1 cellular context compared by ENCODE assay signal in the genomic region with DNA sequence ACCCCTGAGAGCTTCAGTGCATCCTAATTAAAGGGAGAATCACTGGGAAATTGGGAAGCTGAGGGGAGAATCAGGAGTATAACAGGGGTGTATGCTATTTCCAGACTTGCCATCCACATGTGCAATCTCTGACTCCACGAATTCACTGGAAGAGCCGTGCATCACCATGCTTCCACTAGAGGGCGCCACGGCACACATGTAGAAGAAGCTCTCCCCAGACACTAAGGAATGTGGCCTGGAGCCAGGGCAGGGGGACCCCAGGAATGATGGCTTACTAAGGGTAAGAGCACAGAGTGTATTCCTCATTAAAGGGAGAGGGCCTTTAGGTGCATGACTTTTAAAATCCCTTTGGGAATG.
TF ChIP-seq lines count a peak whose summit lies in the region.

No MANE protein-coding gene starts in this region.

TF ChIP-seq in HepG2, 621 proteins besides CTCF, POLR2A, EP300 and RAD21 (continued from another document):
- TF ChIP-seq, protein P1, sequence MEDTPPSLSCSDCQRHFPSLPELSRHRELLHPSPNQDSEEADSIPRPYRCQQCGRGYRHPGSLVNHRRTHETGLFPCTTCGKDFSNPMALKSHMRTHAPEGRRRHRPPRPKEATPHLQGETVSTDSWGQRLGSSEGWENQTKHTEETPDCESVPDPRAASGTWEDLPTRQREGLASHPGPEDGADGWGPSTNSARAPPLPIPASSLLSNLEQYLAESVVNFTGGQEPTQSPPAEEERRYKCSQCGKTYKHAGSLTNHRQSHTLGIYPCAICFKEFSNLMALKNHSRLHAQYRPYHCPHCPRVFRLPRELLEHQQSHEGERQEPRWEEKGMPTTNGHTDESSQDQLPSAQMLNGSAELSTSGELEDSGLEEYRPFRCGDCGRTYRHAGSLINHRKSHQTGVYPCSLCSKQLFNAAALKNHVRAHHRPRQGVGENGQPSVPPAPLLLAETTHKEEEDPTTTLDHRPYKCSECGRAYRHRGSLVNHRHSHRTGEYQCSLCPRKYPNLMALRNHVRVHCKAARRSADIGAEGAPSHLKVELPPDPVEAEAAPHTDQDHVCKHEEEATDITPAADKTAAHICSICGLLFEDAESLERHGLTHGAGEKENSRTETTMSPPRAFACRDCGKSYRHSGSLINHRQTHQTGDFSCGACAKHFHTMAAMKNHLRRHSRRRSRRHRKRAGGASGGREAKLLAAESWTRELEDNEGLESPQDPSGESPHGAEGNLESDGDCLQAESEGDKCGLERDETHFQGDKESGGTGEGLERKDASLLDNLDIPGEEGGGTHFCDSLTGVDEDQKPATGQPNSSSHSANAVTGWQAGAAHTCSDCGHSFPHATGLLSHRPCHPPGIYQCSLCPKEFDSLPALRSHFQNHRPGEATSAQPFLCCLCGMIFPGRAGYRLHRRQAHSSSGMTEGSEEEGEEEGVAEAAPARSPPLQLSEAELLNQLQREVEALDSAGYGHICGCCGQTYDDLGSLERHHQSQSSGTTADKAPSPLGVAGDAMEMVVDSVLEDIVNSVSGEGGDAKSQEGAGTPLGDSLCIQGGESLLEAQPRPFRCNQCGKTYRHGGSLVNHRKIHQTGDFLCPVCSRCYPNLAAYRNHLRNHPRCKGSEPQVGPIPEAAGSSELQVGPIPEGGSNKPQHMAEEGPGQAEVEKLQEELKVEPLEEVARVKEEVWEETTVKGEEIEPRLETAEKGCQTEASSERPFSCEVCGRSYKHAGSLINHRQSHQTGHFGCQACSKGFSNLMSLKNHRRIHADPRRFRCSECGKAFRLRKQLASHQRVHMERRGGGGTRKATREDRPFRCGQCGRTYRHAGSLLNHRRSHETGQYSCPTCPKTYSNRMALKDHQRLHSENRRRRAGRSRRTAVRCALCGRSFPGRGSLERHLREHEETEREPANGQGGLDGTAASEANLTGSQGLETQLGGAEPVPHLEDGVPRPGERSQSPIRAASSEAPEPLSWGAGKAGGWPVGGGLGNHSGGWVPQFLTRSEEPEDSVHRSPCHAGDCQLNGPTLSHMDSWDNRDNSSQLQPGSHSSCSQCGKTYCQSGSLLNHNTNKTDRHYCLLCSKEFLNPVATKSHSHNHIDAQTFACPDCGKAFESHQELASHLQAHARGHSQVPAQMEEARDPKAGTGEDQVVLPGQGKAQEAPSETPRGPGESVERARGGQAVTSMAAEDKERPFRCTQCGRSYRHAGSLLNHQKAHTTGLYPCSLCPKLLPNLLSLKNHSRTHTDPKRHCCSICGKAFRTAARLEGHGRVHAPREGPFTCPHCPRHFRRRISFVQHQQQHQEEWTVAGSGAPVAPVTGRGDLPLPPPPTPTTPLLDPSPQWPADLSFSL (CRISPR knock-in tag; IDR thresholded peaks at IDR 0.05) = no peak
- TF ChIP-seq, protein P2, sequence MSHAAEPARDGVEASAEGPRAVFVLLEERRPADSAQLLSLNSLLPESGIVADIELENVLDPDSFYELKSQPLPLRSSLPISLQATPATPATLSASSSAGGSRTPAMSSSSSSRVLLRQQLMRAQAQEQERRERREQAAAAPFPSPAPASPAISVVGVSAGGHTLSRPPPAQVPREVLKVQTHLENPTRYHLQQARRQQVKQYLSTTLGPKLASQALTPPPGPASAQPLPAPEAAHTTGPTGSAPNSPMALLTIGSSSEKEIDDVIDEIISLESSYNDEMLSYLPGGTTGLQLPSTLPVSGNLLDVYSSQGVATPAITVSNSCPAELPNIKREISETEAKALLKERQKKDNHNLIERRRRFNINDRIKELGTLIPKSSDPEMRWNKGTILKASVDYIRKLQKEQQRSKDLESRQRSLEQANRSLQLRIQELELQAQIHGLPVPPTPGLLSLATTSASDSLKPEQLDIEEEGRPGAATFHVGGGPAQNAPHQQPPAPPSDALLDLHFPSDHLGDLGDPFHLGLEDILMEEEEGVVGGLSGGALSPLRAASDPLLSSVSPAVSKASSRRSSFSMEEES (CRISPR knock-in tag; IDR thresholded peaks at IDR 0.05) = 0 out of 2 replicates have a peak, but pooled peaks have one; percentile 16
- TF ChIP-seq, protein P3, sequence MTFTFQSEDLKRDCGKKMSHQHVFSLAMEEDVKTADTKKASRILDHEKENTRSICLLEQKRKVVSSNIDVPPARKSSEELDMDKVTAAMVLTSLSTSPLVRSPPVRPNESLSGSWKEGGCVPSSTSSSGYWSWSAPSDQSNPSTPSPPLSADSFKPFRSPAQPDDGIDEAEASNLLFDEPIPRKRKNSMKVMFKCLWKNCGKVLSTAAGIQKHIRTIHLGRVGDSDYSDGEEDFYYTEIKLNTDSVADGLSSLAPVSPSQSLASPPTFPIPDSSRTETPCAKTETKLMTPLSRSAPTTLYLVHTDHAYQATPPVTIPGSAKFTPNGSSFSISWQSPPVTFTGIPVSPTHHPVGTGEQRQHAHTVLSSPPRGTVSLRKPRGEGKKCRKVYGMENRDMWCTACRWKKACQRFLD (CRISPR knock-in tag; IDR thresholded peaks at IDR 0.05; ENCODE audit: borderline replicate concordance) = 0 out of 2 replicates have a peak, but pooled peaks have one; percentile 35
- TF ChIP-seq, protein P4, sequence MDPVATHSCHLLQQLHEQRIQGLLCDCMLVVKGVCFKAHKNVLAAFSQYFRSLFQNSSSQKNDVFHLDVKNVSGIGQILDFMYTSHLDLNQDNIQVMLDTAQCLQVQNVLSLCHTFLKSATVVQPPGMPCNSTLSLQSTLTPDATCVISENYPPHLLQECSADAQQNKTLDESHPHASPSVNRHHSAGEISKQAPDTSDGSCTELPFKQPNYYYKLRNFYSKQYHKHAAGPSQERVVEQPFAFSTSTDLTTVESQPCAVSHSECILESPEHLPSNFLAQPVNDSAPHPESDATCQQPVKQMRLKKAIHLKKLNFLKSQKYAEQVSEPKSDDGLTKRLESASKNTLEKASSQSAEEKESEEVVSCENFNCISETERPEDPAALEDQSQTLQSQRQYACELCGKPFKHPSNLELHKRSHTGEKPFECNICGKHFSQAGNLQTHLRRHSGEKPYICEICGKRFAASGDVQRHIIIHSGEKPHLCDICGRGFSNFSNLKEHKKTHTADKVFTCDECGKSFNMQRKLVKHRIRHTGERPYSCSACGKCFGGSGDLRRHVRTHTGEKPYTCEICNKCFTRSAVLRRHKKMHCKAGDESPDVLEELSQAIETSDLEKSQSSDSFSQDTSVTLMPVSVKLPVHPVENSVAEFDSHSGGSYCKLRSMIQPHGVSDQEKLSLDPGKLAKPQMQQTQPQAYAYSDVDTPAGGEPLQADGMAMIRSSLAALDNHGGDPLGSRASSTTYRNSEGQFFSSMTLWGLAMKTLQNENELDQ (CRISPR knock-in tag; IDR thresholded peaks at IDR 0.05; ENCODE audit: borderline replicate concordance) = peak; percentile 29; the same call in 1 of the 2 replicates
- peak; percentile 31; the same call in 1 of the 2 replicates for TF ChIP-seq GATAD2A (CRISPR knock-in tag; IDR thresholded peaks at IDR 0.05)
- peak; percentile 85 for TF ChIP-seq STAG1 (CRISPR knock-in tag; IDR thresholded peaks at IDR 0.05)
- TF ChIP-seq, protein P5, sequence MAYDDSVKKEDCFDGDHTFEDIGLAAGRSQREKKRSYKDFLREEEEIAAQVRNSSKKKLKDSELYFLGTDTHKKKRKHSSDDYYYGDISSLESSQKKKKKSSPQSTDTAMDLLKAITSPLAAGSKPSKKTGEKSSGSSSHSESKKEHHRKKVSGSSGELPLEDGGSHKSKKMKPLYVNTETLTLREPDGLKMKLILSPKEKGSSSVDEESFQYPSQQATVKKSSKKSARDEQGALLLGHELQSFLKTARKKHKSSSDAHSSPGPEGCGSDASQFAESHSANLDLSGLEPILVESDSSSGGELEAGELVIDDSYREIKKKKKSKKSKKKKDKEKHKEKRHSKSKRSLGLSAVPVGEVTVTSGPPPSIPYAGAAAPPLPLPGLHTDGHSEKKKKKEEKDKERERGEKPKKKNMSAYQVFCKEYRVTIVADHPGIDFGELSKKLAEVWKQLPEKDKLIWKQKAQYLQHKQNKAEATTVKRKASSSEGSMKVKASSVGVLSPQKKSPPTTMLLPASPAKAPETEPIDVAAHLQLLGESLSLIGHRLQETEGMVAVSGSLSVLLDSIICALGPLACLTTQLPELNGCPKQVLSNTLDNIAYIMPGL (CRISPR knock-in tag; IDR thresholded peaks at IDR 0.05; ENCODE audit: borderline replicate concordance in 1 of 2, low read depth in 1 of 2) = peak in 1 of 2 experiments; percentile 48; a peak in 1 of 4 replicates
- 0 out of 2 replicates have a peak, but pooled peaks have one; percentile 28 for TF ChIP-seq SALL1 (CRISPR knock-in tag; IDR thresholded peaks at IDR 0.05)
- peak; percentile 60 for TF ChIP-seq XRCC5 (optimal IDR thresholded peaks at IDR 0.05; ENCODE audit: low read length)
- TF ChIP-seq TEAD3 (CRISPR knock-in tag; optimal IDR thresholded peaks at IDR 0.05; ENCODE audit: borderline replicate concordance) = peak; percentile 86
- 0 out of 2 replicates have a peak, but pooled peaks have one; percentile 22 for TF ChIP-seq ZNF782 (CRISPR knock-in tag; IDR thresholded peaks at IDR 0.05; ENCODE audit: borderline replicate concordance)
- TF ChIP-seq CEBPG (CRISPR knock-in tag; IDR thresholded peaks at IDR 0.05) = peak; percentile 22; the same call in 1 of the 2 replicates
- TF ChIP-seq SMC3 (IDR thresholded peaks at IDR 0.05; ENCODE audit: low read length) = peak; percentile 69; the same call in 1 of the 2 replicates
- TF ChIP-seq ZNF263 (CRISPR knock-in tag; IDR thresholded peaks at IDR 0.05) = 0 out of 2 replicates have a peak, but pooled peaks have one; percentile 18
- TF ChIP-seq ZNF230 (CRISPR knock-in tag; IDR thresholded peaks at IDR 0.05) = no peak
- TF ChIP-seq IRF2 (CRISPR knock-in tag; IDR thresholded peaks at IDR 0.05) = 0 out of 2 replicates have a peak, but pooled peaks have one; percentile 21
- 0 out of 2 replicates have a peak, but pooled peaks have one; percentile 11 for TF ChIP-seq ELF3 (CRISPR knock-in tag; IDR thresholded peaks at IDR 0.05)
- no peak for TF ChIP-seq NKX3-1 (CRISPR knock-in tag; IDR thresholded peaks at IDR 0.05)
- TF ChIP-seq, protein P6, sequence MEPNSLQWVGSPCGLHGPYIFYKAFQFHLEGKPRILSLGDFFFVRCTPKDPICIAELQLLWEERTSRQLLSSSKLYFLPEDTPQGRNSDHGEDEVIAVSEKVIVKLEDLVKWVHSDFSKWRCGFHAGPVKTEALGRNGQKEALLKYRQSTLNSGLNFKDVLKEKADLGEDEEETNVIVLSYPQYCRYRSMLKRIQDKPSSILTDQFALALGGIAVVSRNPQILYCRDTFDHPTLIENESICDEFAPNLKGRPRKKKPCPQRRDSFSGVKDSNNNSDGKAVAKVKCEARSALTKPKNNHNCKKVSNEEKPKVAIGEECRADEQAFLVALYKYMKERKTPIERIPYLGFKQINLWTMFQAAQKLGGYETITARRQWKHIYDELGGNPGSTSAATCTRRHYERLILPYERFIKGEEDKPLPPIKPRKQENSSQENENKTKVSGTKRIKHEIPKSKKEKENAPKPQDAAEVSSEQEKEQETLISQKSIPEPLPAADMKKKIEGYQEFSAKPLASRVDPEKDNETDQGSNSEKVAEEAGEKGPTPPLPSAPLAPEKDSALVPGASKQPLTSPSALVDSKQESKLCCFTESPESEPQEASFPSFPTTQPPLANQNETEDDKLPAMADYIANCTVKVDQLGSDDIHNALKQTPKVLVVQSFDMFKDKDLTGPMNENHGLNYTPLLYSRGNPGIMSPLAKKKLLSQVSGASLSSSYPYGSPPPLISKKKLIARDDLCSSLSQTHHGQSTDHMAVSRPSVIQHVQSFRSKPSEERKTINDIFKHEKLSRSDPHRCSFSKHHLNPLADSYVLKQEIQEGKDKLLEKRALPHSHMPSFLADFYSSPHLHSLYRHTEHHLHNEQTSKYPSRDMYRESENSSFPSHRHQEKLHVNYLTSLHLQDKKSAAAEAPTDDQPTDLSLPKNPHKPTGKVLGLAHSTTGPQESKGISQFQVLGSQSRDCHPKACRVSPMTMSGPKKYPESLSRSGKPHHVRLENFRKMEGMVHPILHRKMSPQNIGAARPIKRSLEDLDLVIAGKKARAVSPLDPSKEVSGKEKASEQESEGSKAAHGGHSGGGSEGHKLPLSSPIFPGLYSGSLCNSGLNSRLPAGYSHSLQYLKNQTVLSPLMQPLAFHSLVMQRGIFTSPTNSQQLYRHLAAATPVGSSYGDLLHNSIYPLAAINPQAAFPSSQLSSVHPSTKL (CRISPR knock-in tag; IDR thresholded peaks at IDR 0.05) = 0 out of 2 replicates have a peak, but pooled peaks have one; percentile 7
